ENCODE assay signal across 20 cellular contexts in genomic region chr3:18630295-18630694, GRCh38.
"Had no signal": no experiment of that assay in that cellular context is flagged by ENCODE, and none has a peak within 500 bp of the region (broad histone marks: within the 10 kb centered on the region; RNA-seq: fewer than 3 reads in every experiment).

No MANE protein-coding gene starts in this region.

- DNase-seq: Karpas-422, KG1, MG63, NCI-H1092 treated with DMSO at 0.1 percent for 48 hours, NCI-H1436, NCI-H187, NCI-H2029, NCI-H2081 treated with DMSO at 0.1 percent for 48 hours, NCI-H2171, NCI-H226, NCI-H446, NCI-H510A, NCI-H524 treated with DMSO at 0.1 percent for 48 hours, NCI-H69, NCI-H774, Right ventricle myocardium superior, RPMI8226, SIG-M5 had no signal

- H3K27ac Mint-ChIP-seq: IgD-negative memory B cell had no signal

- H3K4me3 Mint-ChIP-seq: IgD-negative memory B cell had no signal

- H3K9me3 Mint-ChIP-seq: IgD-negative memory B cell had no signal

- H3K36me3 Mint-ChIP-seq: IgD-negative memory B cell had no signal

- H3K9me3 ChIP-seq: MG63, SJSA1 had no signal
